ENCODE assay signal across 7 cellular contexts in the genomic region with DNA sequence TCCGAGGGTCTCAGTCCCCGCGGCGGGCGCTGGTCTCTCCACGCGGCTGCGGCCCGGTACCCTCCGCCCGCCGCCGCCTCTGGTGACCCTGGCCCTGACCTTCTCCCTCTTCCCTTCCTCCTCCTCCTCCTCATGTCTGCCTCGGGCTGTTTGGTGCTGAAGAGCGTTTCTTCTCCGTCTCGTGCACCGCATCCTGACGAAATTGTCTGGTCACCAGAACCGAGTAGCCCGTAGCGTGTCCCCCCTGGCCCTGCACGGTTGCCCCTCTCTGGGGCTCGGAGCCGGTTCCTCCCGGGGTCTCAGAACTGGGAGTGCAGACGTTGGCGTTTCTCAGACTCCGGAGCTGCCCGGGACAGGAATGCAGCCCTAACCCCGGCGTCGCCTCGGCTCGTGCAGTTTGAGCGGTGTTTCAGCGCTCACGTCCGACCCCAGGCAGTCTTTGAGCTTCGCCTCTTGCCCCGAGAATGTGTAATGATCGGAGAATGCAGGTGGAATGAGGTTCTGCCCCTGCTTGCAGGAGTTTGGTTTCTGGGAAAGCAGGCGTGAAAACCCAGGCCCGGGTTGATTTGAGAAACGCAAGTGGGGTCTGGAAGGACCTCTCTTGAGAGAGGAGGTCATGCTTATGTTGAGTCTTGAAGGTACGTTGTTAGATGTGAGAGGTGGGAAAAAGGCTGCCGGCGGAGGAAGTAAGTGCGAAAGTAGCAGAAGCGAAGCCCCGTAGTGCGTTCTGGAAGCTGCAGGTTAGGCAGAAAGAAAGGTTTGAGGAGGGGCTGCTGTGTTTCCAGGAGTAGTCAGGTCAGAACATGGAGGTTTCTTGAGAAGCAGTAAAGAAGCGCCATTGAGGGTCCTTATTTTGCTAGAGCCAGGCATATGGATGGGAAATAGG. TPM values are rescaled to one million over a fixed set of nuclear protein-coding genes. Genes with fewer than 3 reads are reported as not detected.
DNase-seq lines count a peak whose midpoint lies in the region; ATAC-seq and TF ChIP-seq lines count a peak whose summit lies in the region.

No MANE protein-coding gene starts in this region.

- no peak overlapping the region for H3K56ac ChIP-seq in H9 (ENCODE audit: insufficient read length, low read depth, low read length)

- no peak overlapping the region for H3K23ac ChIP-seq in H9 (ENCODE audit: insufficient read length, low read depth, low read length)

- peaks cover 7% of the 10 kb centered on the region for H3K23me2 ChIP-seq in H9 (ENCODE audit: insufficient read length, low read depth, low read length, poor library complexity, severe bottlenecking)

- no peak overlapping the region for H2AK5ac ChIP-seq in H9 (ENCODE audit: insufficient read length, low read length)

- H2BK120ac ChIP-seq in H9 (ENCODE audit: low read depth, low read length, poor library complexity, severe bottlenecking), result no peak overlapping the region

- H2AFZ ChIP-seq in H9 (ENCODE audit: low read length), result no peak overlapping the region

- H3K27ac ChIP-seq in H9 (ENCODE audit: insufficient read length, low read depth, low read length) (no peak overlapping the region), breast epithelium (peak overlapping the region; percentile 91 to 94), liver (ENCODE audit: low read depth in 1 of 2, low read length in 2 of 2) (peak overlapping the region; percentile 67 to 79), thoracic aorta (peak overlapping the region; percentile 62 to 71)

- no peak overlapping the region for H2BK5ac ChIP-seq in H9 (ENCODE audit: insufficient read length, low read length)

- intact Hi-C loops in breast epithelium (cut with DNase I; ENCODE audit: low total_unique reads), result loop anchor here (10.0 kb wide), 1 partner anchor 145 kb away; no protein-coding TSS in a partner anchor

- H3K27me3 ChIP-seq in H9 (ENCODE audit: insufficient read depth, low read length), result no peaks in the 10 kb centered on the region
- no peaks in the 10 kb centered on the region for H3K27me3 ChIP-seq in breast epithelium
- H3K27me3 ChIP-seq in liver (ENCODE audit: control insufficient read depth in 4 of 4, insufficient read depth in 4 of 4, low read length in 3 of 4), result no peaks in the 10 kb centered on the region
- no peaks in the 10 kb centered on the region for H3K27me3 ChIP-seq in thoracic aorta (replicated peaks; ENCODE audit: insufficient read depth)

- H3K4me3 ChIP-seq in breast epithelium, result peak overlapping the region; percentile 86 to 98 (median 97)
- peak overlapping the region; percentile 89 to 96 (median 96) for H3K4me3 ChIP-seq in liver (ENCODE audit: low read depth in 1 of 3, low read length in 3 of 3)
- H3K4me3 ChIP-seq in thoracic aorta, result peak overlapping the region; percentile 85

- no peak overlapping the region for H2BK12ac ChIP-seq in H9 (ENCODE audit: insufficient read length, low read depth, low read length)

- H4K91ac ChIP-seq in H9 (ENCODE audit: insufficient read length, low read depth, low read length), result no peak overlapping the region

- H4K5ac ChIP-seq in H9 (ENCODE audit: insufficient read length, low read depth, low read length), result no peak overlapping the region

- ATAC-seq in thoracic aorta (ENCODE audit: insufficient number of reproducible peaks, low FRiP score, low read depth), result peak; percentile 18

- peak overlapping the region; percentile 67 for H3K18ac ChIP-seq in H9 (ENCODE audit: insufficient read length, low read depth, low read length)

- peak overlapping the region in 2 of 3 experiments; percentile 73 to 97; a peak in 4 of 7 replicates for H3K27ac Mint-ChIP-seq in H9

- H4K20me1 ChIP-seq in H9 (ENCODE audit: control insufficient read depth, insufficient read depth, insufficient read length), result peaks cover 3% of the 10 kb centered on the region

- H4K8ac ChIP-seq in H9 (replicated peaks; ENCODE audit: insufficient read length, low read depth, low read length), result no peak overlapping the region

- WGBS in H9 (ENCODE audit: extremely low coverage, insufficient read length, low lambda C conversion rate), result no CpG with 5 or more reads among the region's 53 CpGs
- whole genome bisulfite sequencing in liver, result under 1% methylated on average over 53 of the region's 53 CpGs

- H3K36me3 ChIP-seq in breast epithelium (no peaks in the 10 kb centered on the region), liver (ENCODE audit: control insufficient read depth in 4 of 4, insufficient read depth in 3 of 4, low read depth in 1 of 4, low read length in 3 of 4) (no peaks in the 10 kb centered on the region), thoracic aorta (no peaks in the 10 kb centered on the region)

- H3K14ac ChIP-seq in H9 (ENCODE audit: insufficient read depth, low read length), result peak overlapping the region; percentile 78

- no peak for TF ChIP-seq POLR2A in breast epithelium (IDR thresholded peaks at IDR 0.05)

- peak; percentile 20 for DNase-seq in GM10266 (ENCODE audit: extremely low spot score)
- peak; percentile 44 for DNase-seq in H9
- peak; percentile 34 for DNase-seq in NOMO-1 treated with DMSO at 0.1 percent for 48 hours (lab: John Stamatoyannopoulos, UW; ENCODE audit: unreplicated experiment)
- no peak for DNase-seq in breast epithelium (ENCODE audit: low spot score in 2 of 2)
- no peak for DNase-seq in thoracic aorta (ENCODE audit: low spot score)
- no peak for DNase-seq in KG1 (lab: John Stamatoyannopoulos, UW)

- H2BK15ac ChIP-seq in H9 (ENCODE audit: low read depth, low read length), result no peak overlapping the region

- H3K4me1 Mint-ChIP-seq in H9, result peaks cover 37 to 49% of the 10 kb centered on the region in 2 experiments

- no peaks in the 10 kb centered on the region for H3K79me1 ChIP-seq in H9 (ENCODE audit: insufficient read depth, low read depth, low read length, poor library complexity, severe bottlenecking)

- peak overlapping the region; percentile 81 to 90 for H3K4me3 Mint-ChIP-seq in H9

- peaks cover 4% of the 10 kb centered on the region; the same call in 1 of the 2 replicates for H3K4me1 ChIP-seq in H9 (ENCODE audit: insufficient read depth, low read length)
- peaks cover 0 to 3% of the 10 kb centered on the region in 2 donors for H3K4me1 ChIP-seq in breast epithelium
- H3K4me1 ChIP-seq in liver (ENCODE audit: control insufficient read depth in 4 of 4, insufficient read depth in 4 of 4, low read length in 3 of 4), result peaks cover 1 to 35% (median 27%) of the 10 kb centered on the region in 4 donors
- peaks cover 15 to 31% of the 10 kb centered on the region in 2 donors for H3K4me1 ChIP-seq in thoracic aorta (ENCODE audit: control insufficient read depth in 1 of 2, low read depth in 2 of 2)

- no peak overlapping the region for H2BK20ac ChIP-seq in H9 (ENCODE audit: low read depth, low read length, poor library complexity, severe bottlenecking)

- no peaks in the 10 kb centered on the region for H3K27me3 Mint-ChIP-seq in H9 (ENCODE audit: low read depth)

- no peak for TF ChIP-seq CTCF in GM10266 (IDR thresholded peaks at IDR 0.05; ENCODE audit: control insufficient read depth, insufficient read depth, low read depth, missing control alignments)
- no peak for TF ChIP-seq CTCF in H9 (conservative IDR thresholded peaks at IDR 0.05)
- no peak for TF ChIP-seq CTCF in breast epithelium (IDR thresholded peaks at IDR 0.05)
- no peak for TF ChIP-seq CTCF in liver (IDR thresholded peaks at IDR 0.05; ENCODE audit: low read depth, low read length, missing input control)
- no peak for TF ChIP-seq CTCF in thoracic aorta (IDR thresholded peaks at IDR 0.05)

- no peaks in the 10 kb centered on the region for H3K9me3 ChIP-seq in H9 (ENCODE audit: control insufficient read depth, low read depth, low read length)
- no peaks in the 10 kb centered on the region for H3K9me3 ChIP-seq in breast epithelium
- no peaks in the 10 kb centered on the region for H3K9me3 ChIP-seq in liver (ENCODE audit: control insufficient read depth in 4 of 4, low read length in 3 of 4)
- H3K9me3 ChIP-seq in thoracic aorta, result no peaks in the 10 kb centered on the region

- no peaks in the 10 kb centered on the region; a peak in 1 of 7 replicates for H3K36me3 Mint-ChIP-seq in H9 (ENCODE audit: insufficient read depth in 1 of 3, low read depth in 3 of 3)

- peaks cover 35% of the 10 kb centered on the region; the same call in 1 of the 2 replicates for H3K79me2 ChIP-seq in H9 (ENCODE audit: insufficient read depth, low read length)

- peak overlapping the region; percentile 91 for H3K9ac ChIP-seq in H9 (ENCODE audit: extremely low read depth, insufficient read length, low read length)
- peak overlapping the region; percentile 86 to 99 for H3K9ac ChIP-seq in liver (ENCODE audit: low read depth in 1 of 2, low read length in 2 of 2)

- H3K4me2 ChIP-seq in H9 (ENCODE audit: insufficient read depth, insufficient read length, low read length), result peak overlapping the region; percentile 90

- TF ChIP-seq RAD21 in liver (IDR thresholded peaks at IDR 0.05), result no peak

- no peak overlapping the region for H3K4ac ChIP-seq in H9 (ENCODE audit: low read depth, low read length)

- H3K9me3 Mint-ChIP-seq in H9, result peaks cover 0 to 2% of the 10 kb centered on the region in 2 experiments; a peak in 2 of 5 replicates

- no peak overlapping the region for H3T11ph ChIP-seq in H9 (ENCODE audit: low read length)

TF ChIP-seq in liver, 16 proteins besides CTCF, POLR2A, EP300 and RAD21 (continues in another document):
- TF ChIP-seq, protein P1, sequence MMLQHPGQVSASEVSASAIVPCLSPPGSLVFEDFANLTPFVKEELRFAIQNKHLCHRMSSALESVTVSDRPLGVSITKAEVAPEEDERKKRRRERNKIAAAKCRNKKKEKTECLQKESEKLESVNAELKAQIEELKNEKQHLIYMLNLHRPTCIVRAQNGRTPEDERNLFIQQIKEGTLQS (IDR thresholded peaks at IDR 0.05), result no peak
- TF ChIP-seq YY1 (IDR thresholded peaks at IDR 0.05), result no peak
- no peak for TF ChIP-seq RXRA (IDR thresholded peaks at IDR 0.05)
- TF ChIP-seq FOXA1 (IDR thresholded peaks at IDR 0.05), result no peak
- no peak for TF ChIP-seq JUND (IDR thresholded peaks at IDR 0.05)

RNA-seq across cellular contexts. Expression of a gene that starts 0.7 kb away (rescaled TPM):
- total RNA-seq in H9 (2021), result 123 and 124 TPM in 2 replicates
- 10 to 100 TPM; 62.4 to 72.4 (median 68.2) TPM for total RNA-seq in breast epithelium
- total RNA-seq in liver, result 10 to 100 TPM; 28.2 to 40.0 TPM
- polyA plus RNA-seq in liver, result 10 to 100 TPM; 16.5 to 44.8 TPM
- 10 to 100 TPM; 48.5 to 65.0 TPM for total RNA-seq in thoracic aorta

RNA-seq across cellular contexts. Expression of a gene that starts 27.4 kb away (rescaled TPM):
- not detected in 2 replicates for total RNA-seq in H9 (2021)
- 1 to 10 TPM in 1 of 3 donors, under 1 TPM in 2; 0.33 to 1.3 (median 0.88) TPM for total RNA-seq in breast epithelium
- total RNA-seq in liver, result 1 to 10 TPM in 1 of 2 donors, not detected in 1; 1.6 TPM
- polyA plus RNA-seq in liver, result under 1 TPM in 1 of 2 donors, not detected in 1; 0.46 TPM
- 10 to 100 TPM; 21.0 to 48.2 TPM for total RNA-seq in thoracic aorta

Comparison
In these comparisons a context has a peak if more than half of its experiments do, and no peak if none do; other contexts are left out.
1. DNase-seq: peak in GM10266 (single experiment), H9 (single experiment) and NOMO-1 treated with DMSO at 0.1 percent for 48 hours (single experiment); none in breast epithelium (0 of 2), thoracic aorta (single experiment) and KG1 (single experiment).
2. RNA of a gene that starts 27.4 kb away (total RNA-seq): 21.0 to 48.2 TPM in thoracic aorta; 1.6 TPM in liver, 0.33 to 1.3 TPM in breast epithelium and not detected in H9; every median in the first group is over 4 times any median in the second.
3. Peak in every context shown above with its lines, with median percentiles within 50 percentile points of each other: H3K4me3 ChIP-seq.